In the genomic region with DNA sequence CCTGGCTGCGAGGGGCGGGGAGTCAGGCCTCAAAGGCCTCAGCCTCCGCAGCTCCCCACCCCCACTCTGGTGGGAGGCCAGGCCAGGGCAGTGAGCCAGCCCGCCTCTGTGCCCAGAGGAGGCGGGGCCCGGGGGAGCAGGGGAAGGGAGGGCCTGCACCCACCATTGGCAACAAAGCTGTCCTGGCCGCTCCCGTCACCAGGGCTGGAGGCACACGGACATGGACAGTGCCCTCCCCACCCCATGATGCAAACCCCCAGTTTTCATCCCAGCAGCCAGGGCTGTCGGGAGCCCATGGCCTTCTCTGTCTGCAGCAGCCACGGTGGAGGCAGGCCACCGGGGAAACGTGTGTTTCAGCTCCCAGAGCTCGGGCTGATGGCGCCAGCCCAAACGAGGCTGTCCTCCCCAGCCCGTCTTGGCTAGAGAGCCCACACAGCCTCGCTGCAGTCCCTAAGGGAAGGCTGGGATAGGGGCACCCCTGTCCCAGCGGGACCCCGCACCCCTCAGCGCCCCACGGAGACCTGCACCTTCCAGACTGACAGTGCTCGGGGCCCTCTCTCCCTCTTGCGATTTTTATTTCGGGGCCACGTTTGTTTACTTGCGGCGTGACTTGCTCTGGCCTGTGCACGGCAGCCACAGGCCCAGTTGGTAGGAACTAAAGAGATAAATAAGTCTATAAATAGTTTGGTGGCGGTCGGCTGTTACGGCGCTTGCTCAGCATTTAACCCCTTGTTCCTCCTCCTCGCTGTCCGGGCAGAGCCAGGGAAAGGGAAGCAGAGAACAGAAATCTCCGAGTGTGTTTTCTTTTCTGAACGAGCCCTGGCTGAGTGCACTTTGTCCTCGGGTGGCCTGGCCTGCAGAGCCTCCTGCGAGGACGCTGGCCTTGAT, we compare ENCODE assay signal across 8 cellular contexts.
A peak's percentile ranks its signal among the peaks of the same experiment; 100 is the strongest.
DNase-seq lines count a peak whose midpoint lies in the region; ATAC-seq and TF ChIP-seq lines count a peak whose summit lies in the region.

No MANE protein-coding gene starts in this region.

- ATAC-seq in left ventricle myocardium superior (peak; percentile 86), T-cell (replicated peaks in 1 of 4) (no peak)

- H3K36me3 Mint-ChIP-seq in CD4-positive, alpha-beta memory T cell, result no peaks in the 10 kb centered on the region
- H3K36me3 Mint-ChIP-seq in T-cell, result no peaks in the 10 kb centered on the region

- H3K4me1 Mint-ChIP-seq in CD4-positive, alpha-beta memory T cell, result peaks cover 0 to 3% (median 0%) of the 10 kb centered on the region in 4 donors
- peaks cover 0 to 6% (median 0%) of the 10 kb centered on the region in 3 donors for H3K4me1 Mint-ChIP-seq in T-cell

- POLR2A ChIA-PET in CD4-positive, alpha-beta memory T cell (lab: Charles Lee; ENCODE audit: partially characterized antibody), result no interaction called here
- POLR2A ChIA-PET in T-cell (lab: Charles Lee), result no interaction called here

- DNase-seq in GDM1 (lab: John Stamatoyannopoulos, UW) (peak; percentile 80), SW480 (ENCODE audit: low spot score) (peak; percentile 43), left ventricle myocardium superior (peak; percentile 91), retinal pigment epithelial cell (ENCODE audit: low read depth) (no peak), SIG-M5 treated with dmso at 0.1 percent for 504 hours (lab: John Stamatoyannopoulos, UW; ENCODE audit: unreplicated experiment) (no peak), T-cell (no peak)
- no peak for DNase-seq in CD4-positive, alpha-beta memory T cell
- no peak for DNase-seq in activated effector memory CD4-positive, alpha-beta T cell treated with Interleukin-2 at 50 U/mL for 16 hours

- peak overlapping the region; percentile 20 for H3K4me3 ChIP-seq in retinal pigment epithelial cell (ENCODE audit: low read length)
- no peak overlapping the region for H3K4me3 ChIP-seq in CD4-positive, alpha-beta memory T cell (ENCODE audit: low read length in 2 of 2)

- CTCF ChIA-PET in CD4-positive, alpha-beta memory T cell (lab: Charles Lee; ENCODE audit: partially characterized antibody), result no interaction called here
- CTCF ChIA-PET in T-cell (lab: Charles Lee), result no interaction called here

- H3K4me1 ChIP-seq in CD4-positive, alpha-beta memory T cell (ENCODE audit: insufficient read depth, low read length), result no peaks in the 10 kb centered on the region

- H3K9me3 Mint-ChIP-seq in CD4-positive, alpha-beta memory T cell, result no peaks in the 10 kb centered on the region
- H3K9me3 Mint-ChIP-seq in T-cell, result no peaks in the 10 kb centered on the region

- H3K27ac Mint-ChIP-seq in CD4-positive, alpha-beta memory T cell, result no peak overlapping the region
- H3K27ac Mint-ChIP-seq in T-cell, result no peak overlapping the region

- H3K27me3 Mint-ChIP-seq in CD4-positive, alpha-beta memory T cell, result peaks cover 21 to 26% of the 10 kb centered on the region in 2 donors
- peaks cover 25 to 36% of the 10 kb centered on the region in 2 donors for H3K27me3 Mint-ChIP-seq in T-cell

- no peak for TF ChIP-seq CTCF in retinal pigment epithelial cell (conservative IDR thresholded peaks at IDR 0.05; ENCODE audit: low read depth, low read length)

- H3K9me3 ChIP-seq in CD4-positive, alpha-beta memory T cell (ENCODE audit: control insufficient read depth in 1 of 2, low read length in 2 of 2), result no peaks in the 10 kb centered on the region

- H3K27me3 ChIP-seq in CD4-positive, alpha-beta memory T cell (ENCODE audit: insufficient read depth, low read length), result no peaks in the 10 kb centered on the region

- no peaks in the 10 kb centered on the region for H3K36me3 ChIP-seq in CD4-positive, alpha-beta memory T cell (ENCODE audit: insufficient read depth, low read length)

- no peak overlapping the region for H3K27ac ChIP-seq in CD4-positive, alpha-beta memory T cell (ENCODE audit: low read depth, low read length)

- H3K4me3 Mint-ChIP-seq in CD4-positive, alpha-beta memory T cell, result no peak overlapping the region
- H3K4me3 Mint-ChIP-seq in T-cell, result no peak overlapping the region

- intact Hi-C loops in left ventricle myocardium superior (cut with micrococcal nuclease), result no loop called here
- intact Hi-C loops in CD4-positive, alpha-beta memory T cell (cut with micrococcal nuclease), result no loop called here

Comparison
In these comparisons a context has a peak if more than half of its experiments do, and no peak if none do; other contexts are left out.
1. DNase-seq: peak in GDM1 (single experiment), SW480 (single experiment) and left ventricle myocardium superior (single experiment); none in retinal pigment epithelial cell (single experiment), CD4-positive, alpha-beta memory T cell (0 of 5), SIG-M5 treated with dmso at 0.1 percent for 504 hours (single experiment), activated effector memory CD4-positive, alpha-beta T cell treated with Interleukin-2 at 50 U/mL for 16 hours (single experiment) and T-cell (0 of 34).